8 cellular contexts compared by ENCODE assay signal in genomic region chr16:23148513-23149266, GRCh38. TPM values are rescaled to one million over a fixed set of nuclear protein-coding genes. Genes with fewer than 3 reads are reported as not detected.
DNase-seq lines count a peak whose midpoint lies in the region; ATAC-seq, FAIRE-seq and TF ChIP-seq lines count a peak whose summit lies in the region.

No MANE protein-coding gene starts in this region.

- H3K4me2 ChIP-seq in endothelial cell of umbilical vein (ENCODE audit: insufficient read depth, low read length), result peak overlapping the region; percentile 77

- TF ChIP-seq CTCF in endothelial cell of umbilical vein (IDR thresholded peaks at IDR 0.05; ENCODE audit: extremely low read depth in 1 of 2, insufficient read depth in 1 of 2, low read depth in 1 of 2, low read length in 2 of 2), result no peak

- CTCF ChIA-PET in endothelial cell of umbilical vein (lab: Charles Lee), result interaction anchor here (0.7 to 2.4 kb wide), 10 partner anchors 14 to 288 kb away, joined by 3 to 12 read pairs (median 5); no protein-coding TSS in a partner anchor

- H3K4me3 ChIP-seq in endothelial cell of umbilical vein (replicated peaks in 1 of 3; ENCODE audit: insufficient read depth in 1 of 3, low read depth in 1 of 3, low read length in 3 of 3) (peak overlapping the region; percentile 75 to 91 (median 84)), mononuclear cell (ENCODE audit: low read length) (peak overlapping the region; percentile 52)

- dilution Hi-C loops in endothelial cell of umbilical vein (cut with MboI; ENCODE audit: extremely low pct_ligation_motif_present, low sequenced_read_pairs), result no loop called here

- peak; percentile 11 for TF ChIP-seq POLR2A in endothelial cell of umbilical vein (IDR thresholded peaks at IDR 0.05; ENCODE audit: low read depth, low read length)

- POLR2A ChIA-PET in endothelial cell of umbilical vein (lab: Charles Lee), result interaction anchor here (0.9 to 1.3 kb wide), 4 partner anchors 14 to 69 kb away, joined by 3 to 6 read pairs (median 4); no protein-coding TSS in a partner anchor

- H3K36me3 ChIP-seq in endothelial cell of umbilical vein (ENCODE audit: control insufficient read depth in 2 of 2, extremely low read depth in 1 of 2, insufficient read depth in 2 of 2, low read length in 2 of 2), result no peaks in the 10 kb centered on the region

- DNase-seq in DMS79 treated with DMSO at 0.1 percent for 48 hours (lab: John Stamatoyannopoulos, UW) (peak; percentile 26), DMS79 (lab: John Stamatoyannopoulos, UW) (no peak), NCI-H2227 (lab: John Stamatoyannopoulos, UW; ENCODE audit: unreplicated experiment) (peak; percentile 63), endothelial cell of umbilical vein (ENCODE audit: low read depth, low spot score) (peak; percentile 63)
- DNase-seq in activated CD8-positive, alpha-beta memory T cell treated with anti-CD3 and anti-CD28 coated beads, Interleukin-2, amount 50 U/mL, for 1 hour (ENCODE audit: extremely low read depth), result peak; percentile 5
- DNase-seq in stimulated activated CD8-positive, alpha-beta memory T cell treated with anti-CD3 and anti-CD28 coated beads, Interleukin-4, amount 100 ng/mL, for 24 hours (ENCODE audit: low read depth), result peak; percentile 40

- peak overlapping the region; percentile 51 for H3K27ac ChIP-seq in endothelial cell of umbilical vein (ENCODE audit: insufficient read depth, low read depth, low read length)

- H3K9me3 ChIP-seq in endothelial cell of umbilical vein (replicated peaks; ENCODE audit: control insufficient read depth, insufficient read depth, low read length) (no peaks in the 10 kb centered on the region), mononuclear cell (ENCODE audit: low read depth, low read length) (no peaks in the 10 kb centered on the region)

- peak overlapping the region; percentile 55 for H2AFZ ChIP-seq in endothelial cell of umbilical vein (ENCODE audit: low read depth, low read length)

- H4K20me1 ChIP-seq in endothelial cell of umbilical vein (replicated peaks; ENCODE audit: control insufficient read depth, extremely low read depth, insufficient read depth, low read length), result peaks cover 4% of the 10 kb centered on the region

- ATAC-seq in HG02852 (IDR thresholded peaks at IDR 0.05; ENCODE audit: unreplicated experiment), result peak; percentile 43

- peak; percentile 40 for FAIRE-seq in endothelial cell of umbilical vein (lab: Jason Lieb, UNC)

- H3K79me2 ChIP-seq in endothelial cell of umbilical vein (ENCODE audit: control insufficient read depth, insufficient read depth, low read length), result peaks cover 47% of the 10 kb centered on the region

- intact Hi-C loops in endothelial cell of umbilical vein (cut with micrococcal nuclease), result loop anchor here (1.0 to 5.0 kb wide), 3 partner anchors 16 to 250 kb away; no protein-coding TSS in a partner anchor

- H3K4me1 ChIP-seq in endothelial cell of umbilical vein (ENCODE audit: control insufficient read depth, extremely low read depth, insufficient read depth, low read length) (peaks cover 21% of the 10 kb centered on the region), mononuclear cell (ENCODE audit: insufficient read depth, low read length) (peaks cover 19% of the 10 kb centered on the region)

- no TSS peak for BruUV-seq in endothelial cell of umbilical vein (replicated peaks; lab: Mats Ljungman, UMichigan)

- H3K27me3 ChIP-seq in endothelial cell of umbilical vein (ENCODE audit: control insufficient read depth in 2 of 2, insufficient read depth in 2 of 2, low read length in 2 of 2) (no peaks in the 10 kb centered on the region), mononuclear cell (ENCODE audit: insufficient read depth, low read length) (no peaks in the 10 kb centered on the region)

- no peaks in the 10 kb centered on the region for H3K9me1 ChIP-seq in endothelial cell of umbilical vein (replicated peaks; ENCODE audit: control insufficient read depth, extremely low read depth, insufficient read depth, low read length)

- H3K9ac ChIP-seq in endothelial cell of umbilical vein (replicated peaks; ENCODE audit: extremely low read depth, insufficient read depth, low read length), result peak overlapping the region; percentile 74

TF ChIP-seq in endothelial cell of umbilical vein, 7 proteins besides CTCF, POLR2A, EP300 and RAD21:
- TF ChIP-seq FOS (IDR thresholded peaks at IDR 0.05; ENCODE audit: borderline replicate concordance, insufficient read depth, low read length), result no peak
- peak; percentile 74 for TF ChIP-seq MYC (IDR thresholded peaks at IDR 0.05; ENCODE audit: low read depth, low read length)
- no peak for TF ChIP-seq JUN (IDR thresholded peaks at IDR 0.05; ENCODE audit: borderline replicate concordance, insufficient read depth, insufficient read length, low read depth)
- TF ChIP-seq MAX (IDR thresholded peaks at IDR 0.05; ENCODE audit: insufficient read depth, insufficient read length), result peak; percentile 79
- TF ChIP-seq GATA2 (IDR thresholded peaks at IDR 0.05; ENCODE audit: insufficient read depth, insufficient read length, low read depth, low read length), result no peak
- TF ChIP-seq POLR2AphosphoS5 (IDR thresholded peaks at IDR 0.05; ENCODE audit: insufficient read depth, low read depth, low read length), result peak; percentile 59
- TF ChIP-seq EZH2 (IDR thresholded peaks at IDR 0.05; ENCODE audit: borderline replicate concordance, low read depth, low read length, severe bottlenecking), result no peak

RNA-seq across cellular contexts. Expression of gene USP31, which starts 0.6 kb away (rescaled TPM):
- total RNA-seq in endothelial cell of umbilical vein (37.4 and 42.4 TPM in 2 replicates), mononuclear cell (2.5 TPM)
- 14.5 and 15.0 TPM in 2 replicates for polyA plus RNA-seq in endothelial cell of umbilical vein
- polyA plus RNA-seq in endothelial cell of umbilical vein (2011; cell fraction: cytosol; rRNA removed), result 11.2 and 12.3 TPM in 2 replicates
- 54.8 and 63.9 TPM in 2 replicates for polyA plus RNA-seq in endothelial cell of umbilical vein (2011; cell fraction: nucleus; rRNA removed)
- polyA plus RNA-seq in endothelial cell of umbilical vein (2012), result 8.5 and 10.2 TPM in 2 replicates
- 85.9 and 89.1 TPM in 2 replicates for polyA minus RNA-seq in endothelial cell of umbilical vein
- 10.7 TPM for polyA minus RNA-seq in endothelial cell of umbilical vein (2011; cell fraction: cytosol; rRNA and poly(A)+ RNA removed)
- 100 and 103 TPM in 2 replicates for polyA minus RNA-seq in endothelial cell of umbilical vein (2011; cell fraction: nucleus; rRNA and poly(A)+ RNA removed)

RNA-seq across cellular contexts. Expression of gene SCNN1G, which starts 33.9 kb away (rescaled TPM):
- total RNA-seq in endothelial cell of umbilical vein, result not detected in 2 replicates
- not detected in 2 replicates for polyA plus RNA-seq in endothelial cell of umbilical vein
- not detected in 2 replicates for polyA plus RNA-seq in endothelial cell of umbilical vein (2011; cell fraction: cytosol; rRNA removed)
- polyA plus RNA-seq in endothelial cell of umbilical vein (2011; cell fraction: nucleus; rRNA removed), result not detected in 2 replicates
- not detected in 2 replicates for polyA plus RNA-seq in endothelial cell of umbilical vein (2012)
- polyA minus RNA-seq in endothelial cell of umbilical vein, result not detected in 2 replicates
- polyA minus RNA-seq in endothelial cell of umbilical vein (2011; cell fraction: cytosol; rRNA and poly(A)+ RNA removed), result not detected
- not detected in 2 replicates for polyA minus RNA-seq in endothelial cell of umbilical vein (2011; cell fraction: nucleus; rRNA and poly(A)+ RNA removed)
- not detected for total RNA-seq in mononuclear cell

Comparison
In these comparisons a context has a peak if more than half of its experiments do, and no peak if none do; other contexts are left out.
1. RNA of gene USP31, which starts 0.6 kb away (total RNA-seq): 37.4 to 42.4 TPM in endothelial cell of umbilical vein; 2.5 TPM in mononuclear cell (single experiment); every median in the first group is over 10 times any median in the second.